Comparison of ENCODE assay signal across 23 cellular contexts in genomic region chr20:57578476-57579165, GRCh38. TPM values are rescaled to one million over a fixed set of nuclear protein-coding genes. Genes with fewer than 3 reads are reported as not detected.
"Had no signal": no experiment of that assay in that cellular context is flagged by ENCODE, and none has a peak within 500 bp of the region (broad histone marks: within the 10 kb centered on the region; RNA-seq: fewer than 3 reads in every experiment).

No MANE protein-coding gene starts in this region.

- FAIRE-seq: RCC 7860 had no signal

- H3K9me3 ChIP-seq: MG63, SJSA1 had no signal

- H3K4me3 ChIP-seq: MG63, SJSA1, SK-N-MC had no signal

- H3K36me3 ChIP-seq: MG63, SJSA1 had no signal

- H3K27ac ChIP-seq: SJSA1, SK-N-MC had no signal

- DNase-seq: Karpas-422, KG1, MG63, NCI-H1092, NCI-H1105 treated with DMSO at 0.1 percent for 48 hours, NCI-H1417 treated with DMSO at 0.1 percent for 48 hours, NCI-H146, NCI-H1694 treated with DMSO at 0.1 percent for 48 hours, NCI-H1930, NCI-H2081, NCI-H2107, NCI-H2227 treated with DMSO at 0.1 percent for 48 hours, NCI-H524, NCI-H526 treated with DMSO at 0.1 percent for 48 hours, NCI-H748 treated with DMSO at 0.1 percent for 48 hours, Right ventricle myocardium superior, RPMI8226, SIG-M5 had no signal

RNA-seq across cellular contexts. Expression of gene PCK1, which starts 17.7 kb away (rescaled TPM):
- total RNA-seq: HT1080, SJSA1 had no signal

RNA-seq across cellular contexts. Expression of gene ZBP1, which starts 41.6 kb away (rescaled TPM):
- total RNA-seq: HT1080, NCI-H460, Right ventricle myocardium superior, SJSA1 had no signal

RNA-seq across cellular contexts. Expression of gene CTCFL, which starts 53.7 kb away (rescaled TPM):
- total RNA-seq: HT1080, NCI-H460, Right ventricle myocardium superior, SJSA1 had no signal
